In the genomic region with DNA sequence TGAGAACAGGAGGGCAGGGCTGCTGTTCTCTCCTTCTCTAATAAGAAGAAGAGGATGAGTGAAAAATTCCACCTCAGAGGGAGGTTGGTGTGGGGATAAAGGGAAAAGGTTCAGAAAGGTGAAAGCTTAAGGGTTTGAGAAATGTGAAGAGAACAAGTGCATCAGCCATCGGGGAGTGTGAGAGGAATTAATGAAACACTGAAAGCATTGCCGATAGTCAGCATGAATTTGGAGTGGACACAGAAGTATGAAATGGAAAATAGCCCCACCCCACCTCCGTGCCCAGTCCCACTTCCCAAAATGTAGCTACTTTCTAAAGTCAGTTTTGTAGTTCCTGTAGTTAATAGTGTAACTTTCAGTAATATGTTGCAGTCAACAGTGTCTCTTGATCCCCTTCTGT, we compare ENCODE assay signal across 14 cellular contexts. TPM values are rescaled to one million over a fixed set of nuclear protein-coding genes. Genes with fewer than 3 reads are reported as not detected.
DNase-seq lines count a peak whose midpoint lies in the region; ATAC-seq and TF ChIP-seq lines count a peak whose summit lies in the region.
"Had no signal": no experiment of that assay in that cellular context is flagged by ENCODE, and none has a peak within 500 bp of the region (broad histone marks: within the 10 kb centered on the region; RNA-seq: fewer than 3 reads in every experiment).

No MANE protein-coding gene starts in this region.

- H3K4me1 Mint-ChIP-seq in CD14-positive monocyte = peaks cover 41% of the 10 kb centered on the region
- H3K4me1 Mint-ChIP-seq in activated T-helper 17 cell treated with anti-CD3 and anti-CD28 coated beads, Interleukin-2, amount 50 U/mL, for 72 hours = peaks cover 12% of the 10 kb centered on the region

- H3K79me1 ChIP-seq in mesenchymal stem cell (replicated peaks; ENCODE audit: low read length, poor library complexity, severe bottlenecking) = peaks cover 20% of the 10 kb centered on the region

- DNase-seq in CD14-positive monocyte (ENCODE audit: low spot score) (peak; percentile 55), mesenchymal stem cell (no peak), amygdala (lab: John Stamatoyannopoulos, UW) (no peak), AML-193 (lab: John Stamatoyannopoulos, UW) (no peak)
- DNase-seq: activated CD4-positive, CD25-positive, alpha-beta regulatory T cell; DMS153; left colon; NCI-H2171; nucleus accumbens; RPMI8226 had no signal

- WGBS in mesenchymal stem cell = 100% methylated on average over 2 of the region's 3 CpGs

- H3K27ac ChIP-seq in mesenchymal stem cell (ENCODE audit: low read length, poor library complexity, severe bottlenecking) = no peak overlapping the region

- peaks cover 4% of the 10 kb centered on the region for H3K4me1 ChIP-seq in mesenchymal stem cell (ENCODE audit: control insufficient read depth, insufficient read depth, low read depth, low read length)

- TF ChIP-seq CTCF in CD14-positive monocyte (IDR thresholded peaks at IDR 0.05) = no peak

- intact Hi-C loops in CD14-positive monocyte (cut with micrococcal nuclease) = no loop called here

- no peaks in the 10 kb centered on the region for H3K27me3 ChIP-seq in mesenchymal stem cell (ENCODE audit: control insufficient read depth in 1 of 2, insufficient read depth in 1 of 2, low read length in 2 of 2)

- H4K8ac ChIP-seq in mesenchymal stem cell (ENCODE audit: low read length) = no peak overlapping the region

- H3K36me3 Mint-ChIP-seq in CD14-positive monocyte = peaks cover 5 to 14% of the 10 kb centered on the region in 2 donors
- H3K36me3 Mint-ChIP-seq in activated T-helper 17 cell treated with anti-CD3 and anti-CD28 coated beads, Interleukin-2, amount 50 U/mL, for 72 hours (ENCODE audit: low read depth) = peaks cover 16% of the 10 kb centered on the region

- H3K4ac ChIP-seq in mesenchymal stem cell (ENCODE audit: low read depth in 1 of 2, low read length in 2 of 2) = no peak overlapping the region

- no peaks in the 10 kb centered on the region for H3K27me3 Mint-ChIP-seq in CD14-positive monocyte (ENCODE audit: low read depth in 3 of 3)
- H3K27me3 Mint-ChIP-seq in activated T-helper 17 cell treated with anti-CD3 and anti-CD28 coated beads, Interleukin-2, amount 50 U/mL, for 72 hours = no peaks in the 10 kb centered on the region
- H3K27me3 Mint-ChIP-seq: IgD-negative memory B cell had no signal

- H3K9me3 ChIP-seq in mesenchymal stem cell (ENCODE audit: control insufficient read depth, low read length) = no peaks in the 10 kb centered on the region

- no peak overlapping the region for H2AFZ ChIP-seq in mesenchymal stem cell (ENCODE audit: low read depth, low read length)

- no peaks in the 10 kb centered on the region for H3K36me3 ChIP-seq in mesenchymal stem cell (ENCODE audit: control insufficient read depth in 1 of 2, insufficient read depth in 2 of 2, low read depth in 1 of 2, low read length in 2 of 2)

- no peak overlapping the region for H2BK15ac ChIP-seq in mesenchymal stem cell (ENCODE audit: low read depth, poor library complexity, severe bottlenecking)

- peak overlapping the region; percentile 29 to 92 (median 85) for H3K27ac Mint-ChIP-seq in CD14-positive monocyte
- H3K27ac Mint-ChIP-seq in activated T-helper 17 cell treated with anti-CD3 and anti-CD28 coated beads, Interleukin-2, amount 50 U/mL, for 72 hours = peak overlapping the region; percentile 55

- H3K14ac ChIP-seq in mesenchymal stem cell (ENCODE audit: low read length in 2 of 2) = no peak overlapping the region

- ATAC-seq in GM21619 (IDR thresholded peaks at IDR 0.05; ENCODE audit: unreplicated experiment) (peak; percentile 39), GM19023 (IDR thresholded peaks at IDR 0.05; ENCODE audit: unreplicated experiment) (no peak)
- no peak for ATAC-seq in activated T-helper 17 cell treated with anti-CD3 and anti-CD28 coated beads, Interleukin-2, amount 50 U/mL, for 72 hours (replicated peaks)

- no peak overlapping the region for H2BK12ac ChIP-seq in mesenchymal stem cell (ENCODE audit: low read length in 2 of 2)

- H2AK5ac ChIP-seq in mesenchymal stem cell (ENCODE audit: low read length, severe bottlenecking) = no peak overlapping the region

- H3K18ac ChIP-seq in mesenchymal stem cell (ENCODE audit: low read depth in 1 of 2, low read length in 2 of 2) = no peak overlapping the region

- H3K4me3 Mint-ChIP-seq in CD14-positive monocyte = peak overlapping the region; percentile 66 to 86
- H3K4me3 Mint-ChIP-seq in activated T-helper 17 cell treated with anti-CD3 and anti-CD28 coated beads, Interleukin-2, amount 50 U/mL, for 72 hours = peak overlapping the region; percentile 19

- H3K23ac ChIP-seq in mesenchymal stem cell (ENCODE audit: low read length in 2 of 2) = no peak overlapping the region

- peak overlapping the region; percentile 45 for H3K9ac ChIP-seq in mesenchymal stem cell (ENCODE audit: low read length)

- H3K9me3 Mint-ChIP-seq in CD14-positive monocyte = no peaks in the 10 kb centered on the region
- H3K9me3 Mint-ChIP-seq in activated T-helper 17 cell treated with anti-CD3 and anti-CD28 coated beads, Interleukin-2, amount 50 U/mL, for 72 hours = no peaks in the 10 kb centered on the region
- H3K9me3 Mint-ChIP-seq: IgD-negative memory B cell had no signal

- no peak overlapping the region for H2BK5ac ChIP-seq in mesenchymal stem cell (ENCODE audit: low read depth, low read length, poor library complexity, severe bottlenecking)

- no peak overlapping the region for H4K91ac ChIP-seq in mesenchymal stem cell (ENCODE audit: low read length)

- no peak overlapping the region for H2BK120ac ChIP-seq in mesenchymal stem cell (ENCODE audit: low read depth, low read length)

- no peak overlapping the region for H3K4me2 ChIP-seq in mesenchymal stem cell (ENCODE audit: low read length, poor library complexity, severe bottlenecking)

- no peak overlapping the region for H3K4me3 ChIP-seq in mesenchymal stem cell (ENCODE audit: insufficient read depth in 1 of 2, low read depth in 1 of 2, low read length in 2 of 2)

RNA-seq across cellular contexts. Expression of gene DIP2B, which starts 33.4 kb away (rescaled TPM):
- polyA plus RNA-seq in CD14-positive monocyte = 1 to 10 TPM; 3.5 to 6.5 TPM
- total RNA-seq in activated T-helper 17 cell treated with anti-CD3 and anti-CD28 coated beads, Interleukin-2, amount 50 U/mL, for 72 hours = 10 to 100 TPM; 18.6 to 20.1 TPM
- 8.0 TPM for polyA plus RNA-seq in mesenchymal stem cell (2013, experiment 1 of 2)
- 7.7 TPM for polyA plus RNA-seq in mesenchymal stem cell (2013, experiment 2 of 2)
